In genomic region chr10:47964262-47964661, GRCh38 we compare ENCODE assay signal across 10 cellular contexts. TPM values are rescaled to one million over a fixed set of nuclear protein-coding genes. Genes with fewer than 3 reads are reported as not detected.
"Had no signal": no experiment of that assay in that cellular context is flagged by ENCODE, and none has a peak within 500 bp of the region (broad histone marks: within the 10 kb centered on the region; RNA-seq: fewer than 3 reads in every experiment).

No MANE protein-coding gene starts in this region.

RNA-seq across cellular contexts. Expression of gene FAM25C, which starts 35.3 kb away (rescaled TPM):
- total RNA-seq: activated B cell treated with CpG ODN at 0.5 μM for 24 hours; activated CD4-positive, alpha-beta memory T cell treated with anti-CD3 and anti-CD28 coated beads for 36 hours; activated naive CD4-positive, alpha-beta T cell treated with anti-CD3 and anti-CD28 coated beads for 36 hours; activated naive CD4-positive, alpha-beta T cell treated with anti-CD3 and anti-CD28 coated beads, Interleukin-2, amount 50 U/mL, for 72 hours; activated T-cell treated with anti-CD3 and anti-CD28 coated beads, Interleukin-2, amount 50 U/mL, for 4 hours; activated T-helper 1 cell treated with anti-CD3 and anti-CD28 coated beads, Interleukin-12 subunit alpha, Interleukin-12 subunit beta, Interleukin-2, Interleukin-4 antibody, amounts not matched to agents 30 ng/mL and 10 ng/mL and 1 ng/mL, durations not matched to agents 14 hours and 24 hours and 36 hours; adrenal gland; bronchial epithelial cell; RPMI7951; SK-MEL-5 had no signal

RNA-seq across cellular contexts. Expression of gene NPY4R2, which starts 45.8 kb away (rescaled TPM):
- total RNA-seq: activated B cell treated with CpG ODN at 0.5 μM for 24 hours; activated CD4-positive, alpha-beta memory T cell treated with anti-CD3 and anti-CD28 coated beads for 36 hours; activated naive CD4-positive, alpha-beta T cell treated with anti-CD3 and anti-CD28 coated beads for 36 hours; activated naive CD4-positive, alpha-beta T cell treated with anti-CD3 and anti-CD28 coated beads, Interleukin-2, amount 50 U/mL, for 72 hours; activated T-cell treated with anti-CD3 and anti-CD28 coated beads, Interleukin-2, amount 50 U/mL, for 4 hours; activated T-helper 1 cell treated with anti-CD3 and anti-CD28 coated beads, Interleukin-12 subunit alpha, Interleukin-12 subunit beta, Interleukin-2, Interleukin-4 antibody, amounts not matched to agents 30 ng/mL and 10 ng/mL and 1 ng/mL, durations not matched to agents 14 hours and 24 hours and 36 hours; bronchial epithelial cell; RPMI7951; SK-MEL-5 had no signal
